In genomic region chr10:101512741-101513140, GRCh38 we compare ENCODE assay signal across 15 cellular contexts.
DNase-seq lines count a peak whose midpoint lies in the region; ATAC-seq and TF ChIP-seq lines count a peak whose summit lies in the region.
"Had no signal": no experiment of that assay in that cellular context is flagged by ENCODE, and none has a peak within 500 bp of the region (broad histone marks: within the 10 kb centered on the region; RNA-seq: fewer than 3 reads in every experiment).

No MANE protein-coding gene starts in this region.

- H3K4me3 ChIP-seq in cardiac muscle cell (no peak overlapping the region), right cardiac atrium (ENCODE audit: low read length) (no peak overlapping the region)
- H3K4me3 ChIP-seq: GM12878, PC-9 had no signal

- no peak for ATAC-seq in right cardiac atrium
- ATAC-seq: GM12878 had no signal

- H3K9me3 ChIP-seq in cardiac muscle cell (ENCODE audit: low read depth) = no peaks in the 10 kb centered on the region
- H3K9me3 ChIP-seq in right cardiac atrium (ENCODE audit: control insufficient read depth, low read length) = no peaks in the 10 kb centered on the region

- intact Hi-C loops in right cardiac atrium (cut with DNase I) = no loop called here

- H3K36me3 ChIP-seq in cardiac muscle cell = no peaks in the 10 kb centered on the region

- H3K4me1 ChIP-seq in cardiac muscle cell (ENCODE audit: low read depth) = no peaks in the 10 kb centered on the region
- H3K4me1 ChIP-seq in right cardiac atrium (ENCODE audit: control insufficient read depth, insufficient read depth, low read length) = no peaks in the 10 kb centered on the region

- TF ChIP-seq CTCF in cardiac muscle cell (IDR thresholded peaks at IDR 0.05; ENCODE audit: low read depth, low read length) = no peak

- H3K27me3 ChIP-seq in cardiac muscle cell = no peaks in the 10 kb centered on the region
- H3K27me3 ChIP-seq in right cardiac atrium (ENCODE audit: control insufficient read depth, insufficient read depth) = no peaks in the 10 kb centered on the region

- DNase-seq in cardiac muscle cell (ENCODE audit: low read depth in 1 of 2, low spot score in 1 of 2) = peak; percentile 5 to 36
- DNase-seq in right cardiac atrium = no peak
- peak; percentile 20 for DNase-seq in NCI-H2196 (lab: John Stamatoyannopoulos, UW; ENCODE audit: unreplicated experiment)
- DNase-seq in fibroblast of gingiva (ENCODE audit: low read depth) = peak; percentile 21
- no peak for DNase-seq in NOMO-1 treated with DMSO at 0.1 percent for 48 hours (lab: John Stamatoyannopoulos, UW; ENCODE audit: unreplicated experiment)
- DNase-seq in A172 (ENCODE audit: low spot score) = no peak
- no peak for DNase-seq in NCI-H187 (lab: John Stamatoyannopoulos, UW)
- no peak for DNase-seq in HUDEP-2 (lab: John Stamatoyannopoulos, UW; ENCODE audit: unreplicated experiment in 76 of 76)
- DNase-seq: activated naive CD4-positive, alpha-beta T cell treated with anti-CD3 and anti-CD28 coated beads, Interleukin-2, amount 50 U/mL, for 16 hours; central memory CD4-positive, alpha-beta T cell; glutamatergic neuron; islet precursor cell; NCI-H2227 treated with DMSO at 0.1 percent for 48 hours; PC-9 had no signal

- H3K27ac ChIP-seq in cardiac muscle cell = no peak overlapping the region
- H3K27ac ChIP-seq in right cardiac atrium (ENCODE audit: low read length) = no peak overlapping the region
- H3K27ac ChIP-seq: PC-9 had no signal

Comparison
In these comparisons a context has a peak if more than half of its experiments do, and no peak if none do; other contexts are left out.
1. DNase-seq: peak in cardiac muscle cell (2 of 2), NCI-H2196 (single experiment) and fibroblast of gingiva (single experiment); none in right cardiac atrium (0 of 3), NOMO-1 treated with DMSO at 0.1 percent for 48 hours (single experiment), A172 (single experiment), NCI-H187 (0 of 2) and HUDEP-2 (0 of 76).